19 cellular contexts compared by ENCODE assay signal in genomic region chr5:82639393-82640144, GRCh38.
DNase-seq lines count a peak whose midpoint lies in the region; ATAC-seq and TF ChIP-seq lines count a peak whose summit lies in the region.
"Had no signal": no experiment of that assay in that cellular context is flagged by ENCODE, and none has a peak within 500 bp of the region (broad histone marks: within the 10 kb centered on the region; RNA-seq: fewer than 3 reads in every experiment).

No MANE protein-coding gene starts in this region.

- no peak overlapping the region for H4K8ac ChIP-seq in IMR-90 (ENCODE audit: low read depth in 2 of 2, low read length in 2 of 2)
- no peak overlapping the region for H4K8ac ChIP-seq in neuronal stem cell (ENCODE audit: low read depth, low read length)

- 33% methylated on average over 1 of the region's 2 CpGs; no CpG with 5 or more reads in 1 of the 2 experiments for WGBS in IMR-90 (ENCODE audit: extremely low coverage in 2 of 2, insufficient read length in 1 of 2), 2 experiments
- WGBS in SK-N-SH (ENCODE audit: low lambda C conversion rate) = 37% methylated on average over 2 of the region's 2 CpGs
- no CpG with 5 or more reads among the region's 2 CpGs for WGBS in neuronal stem cell (ENCODE audit: extremely low coverage in 2 of 2, insufficient read length in 2 of 2, insufficient replicate concordance in 1 of 2), 2 donors

- no peaks in the 10 kb centered on the region for H3K9me2 ChIP-seq in SK-N-SH

- H2BK20ac ChIP-seq in IMR-90 (ENCODE audit: low read depth, low read length) = no peak overlapping the region; the same call in 1 of the 2 replicates

- no peak for ATAC-seq in IMR-90 (ENCODE audit: low read depth)
- ATAC-seq: heart right ventricle; naive thymus-derived CD4-positive, alpha-beta T cell had no signal

- no peak overlapping the region for H2BK15ac ChIP-seq in IMR-90 (ENCODE audit: low read depth, low read length)
- no peak overlapping the region for H2BK15ac ChIP-seq in neuronal stem cell (ENCODE audit: low read length)

- H2BK5ac ChIP-seq in IMR-90 (ENCODE audit: low read depth, low read length, poor library complexity, severe bottlenecking) (no peak overlapping the region), neuronal stem cell (ENCODE audit: low read length) (no peak overlapping the region)

- peak in 1 of 2 experiments; percentile 52; a peak in 2 of 4 replicates for TF ChIP-seq EP300 in SK-N-SH (IDR thresholded peaks at IDR 0.05; ENCODE audit: borderline replicate concordance in 1 of 2, low read depth in 1 of 2, low read length in 1 of 2)

- TF ChIP-seq POLR2A in IMR-90 (IDR thresholded peaks at IDR 0.05; ENCODE audit: low read depth, low read length) = no peak

- H4K5ac ChIP-seq in IMR-90 (ENCODE audit: low read depth, low read length) = no peak overlapping the region

- no peak for TF ChIP-seq RAD21 in IMR-90 (IDR thresholded peaks at IDR 0.05; ENCODE audit: low read length)
- TF ChIP-seq RAD21 in SK-N-SH (IDR thresholded peaks at IDR 0.05; ENCODE audit: low read length) = no peak

- H3K27me3 ChIP-seq in IMR-90 (ENCODE audit: control insufficient read depth, insufficient read depth, low read length) (no peaks in the 10 kb centered on the region), SK-N-SH (ENCODE audit: insufficient read depth) (no peaks in the 10 kb centered on the region), neuronal stem cell (ENCODE audit: control insufficient read depth in 3 of 3, insufficient read depth in 3 of 3, low read depth in 1 of 3, low read length in 3 of 3) (no peaks in the 10 kb centered on the region), left ventricle myocardium inferior (ENCODE audit: low read depth) (no peaks in the 10 kb centered on the region)
- H3K27me3 ChIP-seq: heart right ventricle, Peyer's patch, sigmoid colon had no signal

- H2AK5ac ChIP-seq in IMR-90 (ENCODE audit: low read depth, low read length) (no peak overlapping the region), neuronal stem cell (ENCODE audit: low read depth, low read length) (no peak overlapping the region)

- dilution Hi-C loops in IMR-90 (cut with HindIII; ENCODE audit: low sequenced_read_pairs, unreplicated experiment) = no loop called here

- H3K9ac ChIP-seq in IMR-90 (ENCODE audit: low read depth, low read length) (no peak overlapping the region), SK-N-SH (no peak overlapping the region), neuronal stem cell (ENCODE audit: low read depth, low read length, poor library complexity) (no peak overlapping the region)

- H2AK9ac ChIP-seq in IMR-90 (replicated peaks; ENCODE audit: low read depth, low read length, poor library complexity) = no peak overlapping the region

- H3K23ac ChIP-seq in IMR-90 (ENCODE audit: low read depth, low read length) (no peak overlapping the region), neuronal stem cell (ENCODE audit: low read depth, low read length, poor library complexity) (no peak overlapping the region)

- BruUV-seq in IMR-90 (replicated peaks; lab: Mats Ljungman, UMichigan) = no TSS peak

- no peak overlapping the region for H3K27ac ChIP-seq in IMR-90 (ENCODE audit: insufficient read depth, low read length)
- peak overlapping the region; percentile 17 to 96; a peak in 2 of 4 replicates for H3K27ac ChIP-seq in SK-N-SH (ENCODE audit: low read depth in 2 of 2, low read length in 1 of 2)
- no peak overlapping the region for H3K27ac ChIP-seq in neuronal stem cell (replicated peaks; ENCODE audit: low read length)
- no peak overlapping the region for H3K27ac ChIP-seq in left ventricle myocardium inferior (replicated peaks)
- H3K27ac ChIP-seq: Peyer's patch, sigmoid colon had no signal

- H3K4ac ChIP-seq in IMR-90 (ENCODE audit: low read depth, low read length) = no peak overlapping the region
- no peak overlapping the region for H3K4ac ChIP-seq in neuronal stem cell (ENCODE audit: low read length)

- H3K36me3 ChIP-seq in IMR-90 (ENCODE audit: control insufficient read depth, insufficient read depth, low read length) (no peaks in the 10 kb centered on the region), SK-N-SH (replicated peaks in 1 of 2; ENCODE audit: control insufficient read depth in 1 of 2, insufficient read depth in 2 of 2, low read length in 1 of 2) (no peaks in the 10 kb centered on the region), neuronal stem cell (replicated peaks in 1 of 2; ENCODE audit: control insufficient read depth in 2 of 2, insufficient read depth in 2 of 2, low read length in 2 of 2) (no peaks in the 10 kb centered on the region), left ventricle myocardium inferior (no peaks in the 10 kb centered on the region)
- H3K36me3 ChIP-seq: heart right ventricle, Peyer's patch, sigmoid colon had no signal

- H3K9me1 ChIP-seq in IMR-90 (ENCODE audit: insufficient read depth, low read length) = no peaks in the 10 kb centered on the region

- H4K91ac ChIP-seq in IMR-90 (ENCODE audit: insufficient read depth, low read depth, low read length) (no peak overlapping the region), neuronal stem cell (ENCODE audit: low read depth, low read length, poor library complexity) (no peak overlapping the region)

- no peak overlapping the region for H2BK12ac ChIP-seq in neuronal stem cell (ENCODE audit: low read length)

- no peak overlapping the region for H2AFZ ChIP-seq in IMR-90 (replicated peaks; ENCODE audit: low read length, poor library complexity)
- no peak overlapping the region for H2AFZ ChIP-seq in SK-N-SH (ENCODE audit: low read depth)
- peak overlapping the region; percentile 5 for H2AFZ ChIP-seq in neuronal stem cell (ENCODE audit: low read length)

- no peak overlapping the region for H3K56ac ChIP-seq in IMR-90 (ENCODE audit: extremely low read depth, insufficient read depth, low read length)

- POLR2A ChIA-PET in IMR-90 (lab: Charles Lee; ENCODE audit: unreplicated experiment) (interaction anchor here (0.6 kb wide), 1 partner anchor 242 kb away, joined by 7 read pairs; no protein-coding TSS in a partner anchor), SK-N-SH (lab: Yijun Ruan, JAX) (no interaction called here)

- no peak overlapping the region for H2BK120ac ChIP-seq in IMR-90 (ENCODE audit: low read depth, low read length)
- H2BK120ac ChIP-seq in neuronal stem cell (ENCODE audit: low read depth, low read length) = no peak overlapping the region

- no peak overlapping the region for H3K4me2 ChIP-seq in IMR-90 (ENCODE audit: low read depth, low read length)
- no peak overlapping the region; the same call in 1 of the 2 replicates for H3K4me2 ChIP-seq in SK-N-SH
- H3K4me2 ChIP-seq in neuronal stem cell (ENCODE audit: insufficient read depth, low read length, poor library complexity, severe bottlenecking) = no peak overlapping the region

- CTCF ChIA-PET in IMR-90 (lab: Yijun Ruan, JAX) = interaction anchor here (0.6 kb wide), 1 partner anchor 314 kb away, joined by 3 read pairs; no protein-coding TSS in a partner anchor
- CTCF ChIA-PET in SK-N-SH (lab: Yijun Ruan, JAX) = interaction anchor here (0.7 to 2.1 kb wide), 2 partner anchors 834 to 925 kb away, joined by 3 to 8 read pairs; no protein-coding TSS in a partner anchor

- H3K4me3 ChIP-seq in IMR-90 (ENCODE audit: insufficient read depth, low read depth, low read length) (no peak overlapping the region), SK-N-SH (ENCODE audit: low read depth in 2 of 2, low read length in 1 of 2) (no peak overlapping the region), neuronal stem cell (ENCODE audit: low read length in 2 of 2) (no peak overlapping the region), left ventricle myocardium inferior (no peak overlapping the region)
- H3K4me3 ChIP-seq: heart right ventricle, Peyer's patch, sigmoid colon had no signal

- H3K14ac ChIP-seq in IMR-90 (replicated peaks; ENCODE audit: low read depth, low read length) (no peak overlapping the region), neuronal stem cell (ENCODE audit: low read length) (no peak overlapping the region)

- H4K20me1 ChIP-seq in IMR-90 (ENCODE audit: insufficient read depth, low read length) = no peaks in the 10 kb centered on the region
- no peaks in the 10 kb centered on the region for H4K20me1 ChIP-seq in SK-N-SH (ENCODE audit: insufficient read depth)

- H3K9me3 ChIP-seq in IMR-90 (ENCODE audit: control insufficient read depth, insufficient read depth, low read length) (no peaks in the 10 kb centered on the region), SK-N-SH (no peaks in the 10 kb centered on the region), neuronal stem cell (replicated peaks in 1 of 2; ENCODE audit: control insufficient read depth in 2 of 2, insufficient read depth in 1 of 2, low read depth in 1 of 2, low read length in 2 of 2) (no peaks in the 10 kb centered on the region), left ventricle myocardium inferior (replicated peaks) (no peaks in the 10 kb centered on the region)
- H3K9me3 ChIP-seq: heart right ventricle, Peyer's patch, sigmoid colon had no signal

- DNase-seq in IMR-90 (peak; percentile 10), SK-N-SH (no peak), fibroblast of gingiva (ENCODE audit: low read depth) (peak; percentile 58), neuronal stem cell (ENCODE audit: low spot score) (no peak), NCI-H524 (lab: John Stamatoyannopoulos, UW) (no peak), left ventricle myocardium inferior (no peak), GF-D8 (lab: John Stamatoyannopoulos, UW) (no peak), DMS153 treated with DMSO at 0.1 percent for 48 hours (lab: John Stamatoyannopoulos, UW; ENCODE audit: unreplicated experiment) (no peak)
- DNase-seq: activated gamma-delta T cell treated with Interleukin-2 at 50 U/mL for 16 hours; AML-193; central memory CD4-positive, alpha-beta T cell; DMS53; heart right ventricle; naive thymus-derived CD4-positive, alpha-beta T cell; NCI-H510A; Peyer's patch; sigmoid colon; stimulated activated naive CD4-positive, alpha-beta T cell; T-helper 1 cell had no signal

- H3K4me1 ChIP-seq in IMR-90 (ENCODE audit: control insufficient read depth, insufficient read depth, low read length) (no peaks in the 10 kb centered on the region), SK-N-SH (ENCODE audit: control insufficient read depth in 1 of 2, insufficient read depth in 2 of 2, low read depth in 1 of 2, low read length in 1 of 2) (peaks cover 0 to 17% of the 10 kb centered on the region in 2 experiments; a peak in 2 of 4 replicates), neuronal stem cell (ENCODE audit: control insufficient read depth in 2 of 2, insufficient read depth in 1 of 2, low read depth in 1 of 2, low read length in 2 of 2) (peaks cover 0 to 8% of the 10 kb centered on the region in 2 donors), left ventricle myocardium inferior (peaks cover 16% of the 10 kb centered on the region)

- H3K79me1 ChIP-seq in IMR-90 (ENCODE audit: low read depth in 1 of 2, low read length in 2 of 2) (no peaks in the 10 kb centered on the region), neuronal stem cell (ENCODE audit: low read depth, low read length) (no peaks in the 10 kb centered on the region)

- in situ Hi-C loops in IMR-90 (cut with MboI; ENCODE audit: low sequenced_read_pairs) = loop anchor here (10.0 to 25.0 kb wide), 3 partner anchors 275 to 915 kb away; no protein-coding TSS in a partner anchor

- intact Hi-C loops in IMR-90 (cut with micrococcal nuclease) (loop anchor here (2.0 to 5.0 kb wide), 3 partner anchors 289 to 438 kb away; partner anchors contain the start of genes TMEM167A and XRCC4), left ventricle myocardium inferior (cut with micrococcal nuclease) (loop anchor here (5.0 kb wide), 1 partner anchor 287 kb away; no protein-coding TSS in a partner anchor)

- TF ChIP-seq CTCF in IMR-90 (conservative IDR thresholded peaks at IDR 0.05; ENCODE audit: low read depth, low read length) (no peak), SK-N-SH (IDR thresholded peaks at IDR 0.05) (no peak), left ventricle myocardium inferior (IDR thresholded peaks at IDR 0.05; ENCODE audit: borderline replicate concordance) (no peak)

- H3K79me2 ChIP-seq in SK-N-SH (ENCODE audit: insufficient read depth) = no peaks in the 10 kb centered on the region

- H3F3A ChIP-seq in SK-N-SH (replicated peaks; ENCODE audit: insufficient read depth) = peaks cover 7% of the 10 kb centered on the region

- no peak overlapping the region for H3K18ac ChIP-seq in IMR-90 (ENCODE audit: low read depth, low read length)
- H3K18ac ChIP-seq in neuronal stem cell (ENCODE audit: low read length) = no peak overlapping the region

Comparison
In these comparisons a context has a peak if more than half of its experiments do, and no peak if none do; other contexts are left out.
1. DNase-seq: peak in IMR-90 (single experiment) and fibroblast of gingiva (single experiment); none in SK-N-SH (single experiment), neuronal stem cell (single experiment), NCI-H524 (0 of 2), left ventricle myocardium inferior (single experiment), GF-D8 (single experiment) and DMS153 treated with DMSO at 0.1 percent for 48 hours (single experiment).
2. H3K27ac ChIP-seq: peak in SK-N-SH (2 of 2); none in IMR-90 (single experiment), neuronal stem cell (single experiment) and left ventricle myocardium inferior (single experiment).